ENCODE assay signal across 10 cellular contexts in the genomic region with DNA sequence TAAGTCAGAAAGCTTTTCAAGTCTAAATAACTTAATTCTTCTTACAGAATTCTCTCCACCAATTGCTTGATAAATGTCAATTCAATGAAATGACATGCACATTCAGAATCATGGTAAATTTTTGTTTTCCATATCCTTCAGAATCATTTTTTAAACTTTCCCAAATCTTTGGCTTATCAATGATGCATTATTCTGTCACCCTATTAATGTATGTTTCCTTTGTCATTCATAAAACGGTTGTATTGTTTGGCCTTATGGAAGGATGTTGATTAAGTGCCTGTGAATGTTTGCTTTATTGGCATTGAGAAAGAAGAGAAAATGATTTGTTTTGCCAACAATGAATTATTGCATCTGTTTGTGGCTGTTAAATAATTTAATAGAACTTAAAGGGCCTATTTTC.
"Had no signal": no experiment of that assay in that cellular context is flagged by ENCODE, and none has a peak within 500 bp of the region (broad histone marks: within the 10 kb centered on the region; RNA-seq: fewer than 3 reads in every experiment).

No MANE protein-coding gene starts in this region.

- H3K27ac ChIP-seq: GM23248 had no signal

- FAIRE-seq: H1, H54 had no signal

- ATAC-seq: HCT116 had no signal

- H3K27ac Mint-ChIP-seq: HFFc6 had no signal

- H3K4me3 Mint-ChIP-seq: H9, HFFc6 had no signal

- H3K36me3 ChIP-seq: HAP-1 had no signal

- DNase-seq: GM23248, GOT3, H7, H9, HCEC 1CT, HFFc6 had no signal

- H2AFZ ChIP-seq: GM23248 had no signal

- H3K4me1 ChIP-seq: HAP-1 had no signal

- H3K4me3 ChIP-seq: GM23248, HAP-1 had no signal

- H3K9ac ChIP-seq: GM23248 had no signal

- H3K9me3 Mint-ChIP-seq: H9, HFFc6 had no signal

- H3K9me3 ChIP-seq: HAP-1 had no signal
